In the genomic region with DNA sequence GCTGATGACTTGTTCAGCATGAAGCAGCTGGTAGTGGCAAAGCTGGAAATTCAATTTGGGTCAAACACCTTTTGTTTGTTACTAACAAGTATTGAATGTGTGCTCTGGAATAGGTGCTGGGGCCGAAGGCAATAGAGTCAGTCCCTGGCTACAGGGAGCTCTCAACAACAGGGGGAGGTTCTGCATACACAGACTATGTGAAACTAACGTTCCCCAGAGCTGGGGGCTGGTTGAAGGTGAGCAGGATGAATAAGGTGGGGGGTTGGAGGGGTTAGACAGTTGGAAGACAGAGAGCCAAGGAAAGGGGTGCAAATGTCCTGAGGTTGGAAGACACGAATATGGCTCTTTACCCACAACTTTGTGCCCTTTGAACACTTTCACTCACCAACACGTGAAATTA, we compare ENCODE assay signal across 3 cellular contexts.
"Had no signal": no experiment of that assay in that cellular context is flagged by ENCODE, and none has a peak within 500 bp of the region (broad histone marks: within the 10 kb centered on the region; RNA-seq: fewer than 3 reads in every experiment).

No MANE protein-coding gene starts in this region.

- H3K4me3 ChIP-seq: GM12878 had no signal

- DNase-seq: GDM1, GF-D8 had no signal

- ATAC-seq: GM12878 had no signal
